Comparison of ENCODE assay signal across 9 cellular contexts in the genomic region with DNA sequence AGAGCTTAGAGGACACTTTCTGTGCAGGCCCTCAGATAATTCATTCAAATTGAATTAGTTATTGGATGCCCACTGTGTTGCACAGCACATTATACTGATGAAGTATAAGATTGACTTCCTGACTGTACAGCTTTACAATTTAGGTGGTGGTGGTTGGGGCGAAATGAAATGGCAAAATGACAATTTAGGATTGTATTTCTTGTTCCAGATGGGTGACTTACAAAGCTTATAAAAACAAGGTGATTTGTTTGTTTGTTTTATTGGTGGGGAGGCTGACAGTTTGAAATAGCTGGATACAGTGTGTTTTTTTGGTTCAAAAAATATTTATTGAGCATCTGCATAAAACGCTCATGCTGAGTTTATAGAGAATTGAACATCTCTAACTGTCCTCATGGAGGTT. TPM values are rescaled to one million over a fixed set of nuclear protein-coding genes. Genes with fewer than 3 reads are reported as not detected.
DNase-seq lines count a peak whose midpoint lies in the region; ATAC-seq, FAIRE-seq and TF ChIP-seq lines count a peak whose summit lies in the region.
"Had no signal": no experiment of that assay in that cellular context is flagged by ENCODE, and none has a peak within 500 bp of the region (broad histone marks: within the 10 kb centered on the region; RNA-seq: fewer than 3 reads in every experiment).

No MANE protein-coding gene starts in this region.

- H4K20me1 ChIP-seq in OCI-LY1 (ENCODE audit: insufficient read depth, low read length) (peaks cover 8% of the 10 kb centered on the region; the same call in 1 of the 2 replicates), osteoblast (ENCODE audit: insufficient read depth, low read length) (peaks cover 45% of the 10 kb centered on the region)

- H3K4me3 ChIP-seq in OCI-LY1 (ENCODE audit: low read depth, low read length, poor library complexity, severe bottlenecking) (peak overlapping the region; percentile 71), endocrine pancreas (ENCODE audit: control insufficient read depth, insufficient read depth, low read length) (peak overlapping the region; percentile 87), osteoblast (ENCODE audit: insufficient read depth, low read length) (no peak overlapping the region)

- H3K4me1 ChIP-seq in OCI-LY1 (ENCODE audit: insufficient read depth, low read length, severe bottlenecking) (peaks cover 21% of the 10 kb centered on the region), endocrine pancreas (ENCODE audit: control insufficient read depth, insufficient read depth, low read length) (peaks cover 17% of the 10 kb centered on the region), osteoblast (ENCODE audit: insufficient read depth, low read length) (peaks cover 7% of the 10 kb centered on the region)

- no peak for TF ChIP-seq POLR2A in GM12892 (IDR thresholded peaks at IDR 0.05; ENCODE audit: low read depth, low read length)

- FAIRE-seq in GM12892 (lab: Jason Lieb, UNC) = peak; percentile 44

- H3K4me2 ChIP-seq in OCI-LY1 (ENCODE audit: low read length) (peak overlapping the region; percentile 91), osteoblast (ENCODE audit: insufficient read depth, low read length) (peak overlapping the region; percentile 90)

- H3K9me3 ChIP-seq in OCI-LY1 (ENCODE audit: low read length) (no peaks in the 10 kb centered on the region), endocrine pancreas (ENCODE audit: control insufficient read depth, low read length) (no peaks in the 10 kb centered on the region), osteoblast (ENCODE audit: low read depth, low read length) (no peaks in the 10 kb centered on the region)
- H3K9me3 ChIP-seq: stomach had no signal

- DNase-seq in GM12892 (ENCODE audit: insufficient read length) (no peak), osteoblast (ENCODE audit: insufficient read length, low spot score, missing footprints) (no peak), NCI-H2081 (lab: John Stamatoyannopoulos, UW) (no peak), Ammon's horn (ENCODE audit: low spot score) (no peak)
- DNase-seq: NCI-H345, stomach had no signal

- H3K9ac ChIP-seq in OCI-LY1 (ENCODE audit: low read length) = peak overlapping the region; percentile 71
- H3K9ac ChIP-seq in endocrine pancreas (ENCODE audit: control insufficient read depth, insufficient read depth, low read length) = no peak overlapping the region

- H3K9me2 ChIP-seq in OCI-LY1 (ENCODE audit: low read depth, low read length) = no peaks in the 10 kb centered on the region

- H3F3A ChIP-seq in OCI-LY1 (ENCODE audit: insufficient read depth, low read length) = no peaks in the 10 kb centered on the region

- H2AFZ ChIP-seq in OCI-LY1 (ENCODE audit: low read length) = no peak overlapping the region
- H2AFZ ChIP-seq in osteoblast (ENCODE audit: low read length) = no peak overlapping the region

- TF ChIP-seq CTCF in OCI-LY1 (IDR thresholded peaks at IDR 0.05; ENCODE audit: low read length) = no peak
- TF ChIP-seq CTCF in osteoblast (IDR thresholded peaks at IDR 0.05; ENCODE audit: extremely low read depth, low read depth, low read length) = no peak

- no peak for ATAC-seq in GM18511 (IDR thresholded peaks at IDR 0.05; ENCODE audit: unreplicated experiment)

- H3K36me3 ChIP-seq in OCI-LY1 (ENCODE audit: insufficient read depth, low read length) = no peaks in the 10 kb centered on the region; the same call in 1 of the 2 replicates
- H3K36me3 ChIP-seq in endocrine pancreas (ENCODE audit: control insufficient read depth, insufficient read depth, low read length) = no peaks in the 10 kb centered on the region
- no peaks in the 10 kb centered on the region for H3K36me3 ChIP-seq in osteoblast (ENCODE audit: insufficient read depth, low read length)
- H3K36me3 ChIP-seq: stomach had no signal

- H3K79me2 ChIP-seq in OCI-LY1 (ENCODE audit: insufficient read depth, low read length) = peaks cover 53% of the 10 kb centered on the region
- H3K79me2 ChIP-seq in osteoblast (ENCODE audit: insufficient read depth, low read length) = peaks cover 66% of the 10 kb centered on the region

- H3K27ac ChIP-seq in OCI-LY1 (ENCODE audit: low read depth, low read length, poor library complexity, severe bottlenecking) (no peak overlapping the region), osteoblast (ENCODE audit: low read depth, low read length) (no peak overlapping the region)

- H3K27me3 ChIP-seq in OCI-LY1 (ENCODE audit: insufficient read depth, low read length) = no peaks in the 10 kb centered on the region
- H3K27me3 ChIP-seq in endocrine pancreas (ENCODE audit: control insufficient read depth, insufficient read depth, low read length) = no peaks in the 10 kb centered on the region
- peaks cover 10% of the 10 kb centered on the region for H3K27me3 ChIP-seq in osteoblast (ENCODE audit: insufficient read depth, low read length)
- H3K27me3 ChIP-seq: stomach had no signal

RNA-seq across cellular contexts. Expression of a gene that starts 1.6 kb away (rescaled TPM):
- polyA plus RNA-seq in GM12892 (2012; ENCODE audit: missing spikeins) = 16.1 TPM
- 40.9 and 41.8 TPM in 2 replicates for total RNA-seq in osteoblast

RNA-seq across cellular contexts. Expression of a gene that starts 25.0 kb away (rescaled TPM):
- 10.2 TPM for polyA plus RNA-seq in GM12892 (2012; ENCODE audit: missing spikeins)
- 13.0 and 13.4 TPM in 2 replicates for total RNA-seq in osteoblast
